ENCODE assay signal across 18 cellular contexts in the genomic region with DNA sequence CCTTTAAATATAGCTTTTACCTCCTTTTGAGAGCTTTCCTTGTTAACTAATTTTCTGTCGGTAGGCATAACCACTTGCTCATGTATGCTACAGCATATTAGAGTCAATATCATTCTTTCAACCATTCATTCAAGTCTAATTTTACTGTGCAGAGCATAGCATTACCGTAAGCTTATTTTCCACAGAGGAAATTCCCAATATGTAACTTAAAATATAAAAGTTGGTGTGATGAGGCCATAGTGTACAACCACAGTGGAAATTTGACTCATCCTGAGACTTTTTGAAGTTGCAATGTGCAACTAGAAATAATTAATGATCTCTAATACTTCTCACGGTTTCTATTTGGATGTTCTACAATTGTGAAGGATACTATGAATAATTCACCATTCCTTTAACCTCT.
A peak's percentile ranks its signal among the peaks of the same experiment; 100 is the strongest.
DNase-seq lines count a peak whose midpoint lies in the region; ATAC-seq and TF ChIP-seq lines count a peak whose summit lies in the region.
"Had no signal": no experiment of that assay in that cellular context is flagged by ENCODE, and none has a peak within 500 bp of the region (broad histone marks: within the 10 kb centered on the region; RNA-seq: fewer than 3 reads in every experiment).

No MANE protein-coding gene starts in this region.

- H3K27me3 Mint-ChIP-seq in natural killer cell treated with Interleukin-12 subunit alpha and Interleukin-12 subunit beta and Interleukin-15 and Interleukin-18, amount 100 ng/mL, for 72 hours: no peaks in the 10 kb centered on the region
- H3K27me3 Mint-ChIP-seq in natural killer cell (ENCODE audit: low read depth in 2 of 2) (no peaks in the 10 kb centered on the region), T-helper 17 cell (no peaks in the 10 kb centered on the region)

- no peaks in the 10 kb centered on the region for H3K27me3 ChIP-seq in transverse colon
- H3K27me3 ChIP-seq: breast epithelium, MG63, SJSA1, thyroid gland had no signal

- H3K27ac Mint-ChIP-seq in natural killer cell treated with Interleukin-12 subunit alpha and Interleukin-12 subunit beta and Interleukin-15 and Interleukin-18, amount 100 ng/mL, for 72 hours: peak overlapping the region; percentile 45 to 80
- H3K27ac Mint-ChIP-seq in natural killer cell (no peak overlapping the region), T-helper 17 cell (peak overlapping the region; percentile 90)

- no peak for DNase-seq in natural killer cell treated with Interleukin-12 subunit alpha and Interleukin-12 subunit beta and Interleukin-15 and Interleukin-18, amount 100 ng/mL, for 72 hours (ENCODE audit: low spot score)
- DNase-seq in natural killer cell: no peak
- no peak for DNase-seq in T-helper 17 cell
- no peak for DNase-seq in transverse colon
- no peak for DNase-seq in T-helper 2 cell
- no peak for DNase-seq in NCI-H82 treated with DMSO at 0.1 percent for 48 hours (lab: John Stamatoyannopoulos, UW; ENCODE audit: unreplicated experiment)
- DNase-seq: activated gamma-delta T cell treated with Interleukin-2 at 50 U/mL for 16 hours; MG63; NCI-H1694; NCI-H446 treated with DMSO at 0.1 percent for 48 hours; stimulated activated CD4-positive, alpha-beta T cell treated with anti-CD3 and anti-CD28 coated beads, Interleukin-4, amount 100 ng/mL, for 1 hour; T-helper 9 cell; thyroid gland had no signal

- ATAC-seq in natural killer cell treated with Interleukin-12 subunit alpha and Interleukin-12 subunit beta and Interleukin-15 and Interleukin-18, amount 100 ng/mL, for 72 hours: peak in 1 of 2 donors; percentile 48
- ATAC-seq in natural killer cell (no peak), HG02610 (IDR thresholded peaks at IDR 0.05; ENCODE audit: unreplicated experiment) (peak; percentile 53), T-helper 17 cell (no peak), HG02852 (IDR thresholded peaks at IDR 0.05; ENCODE audit: unreplicated experiment) (no peak)
- ATAC-seq: HepG2 had no signal

- H3K4me3 ChIP-seq in transverse colon: no peak overlapping the region
- H3K4me3 ChIP-seq: breast epithelium, MG63, SJSA1, thyroid gland had no signal

- TF ChIP-seq EP300 in transverse colon (IDR thresholded peaks at IDR 0.05; ENCODE audit: low read depth): no peak

- 64 to 80% methylated on average over 3 of the region's 3 CpGs for WGBS in transverse colon (ENCODE audit: low coverage in 1 of 2), 2 donors

- TF ChIP-seq CTCF in natural killer cell (IDR thresholded peaks at IDR 0.05): no peak
- no peak for TF ChIP-seq CTCF in transverse colon (IDR thresholded peaks at IDR 0.05)

- H3K27ac ChIP-seq in transverse colon: peak overlapping the region in 3 of 4 donors; percentile 79 to 86 (median 80)
- H3K27ac ChIP-seq: breast epithelium, SJSA1, thyroid gland had no signal

- in situ Hi-C loops in transverse colon (cut with MboI; ENCODE audit: low pct_ligation_motif_present in 1 of 4, low pct_unique_long_range_greater_than_20kb in 1 of 4, low sequenced_read_pairs in 3 of 4): loop anchor here in 1 of 4 donors (10.0 kb wide), 1 partner anchor 81 kb away; a partner anchor contains a TSS

- TF ChIP-seq POLR2A in transverse colon (IDR thresholded peaks at IDR 0.05): no peak

- H3K9me3 ChIP-seq in T-helper 17 cell (ENCODE audit: control insufficient read depth, low read length, poor library complexity, severe bottlenecking) (no peaks in the 10 kb centered on the region), transverse colon (no peaks in the 10 kb centered on the region)
- H3K9me3 ChIP-seq: breast epithelium, MG63, SJSA1, thyroid gland had no signal

- H3K36me3 Mint-ChIP-seq in natural killer cell treated with Interleukin-12 subunit alpha and Interleukin-12 subunit beta and Interleukin-15 and Interleukin-18, amount 100 ng/mL, for 72 hours: no peaks in the 10 kb centered on the region
- H3K36me3 Mint-ChIP-seq in natural killer cell (no peaks in the 10 kb centered on the region), T-helper 17 cell (ENCODE audit: low read depth) (peaks cover 2% of the 10 kb centered on the region)

- peaks cover 25 to 40% of the 10 kb centered on the region in 2 donors for H3K4me1 Mint-ChIP-seq in natural killer cell treated with Interleukin-12 subunit alpha and Interleukin-12 subunit beta and Interleukin-15 and Interleukin-18, amount 100 ng/mL, for 72 hours (ENCODE audit: low read depth in 2 of 2)
- H3K4me1 Mint-ChIP-seq in natural killer cell (no peaks in the 10 kb centered on the region), T-helper 17 cell (peaks cover 33% of the 10 kb centered on the region)

- H3K9me3 Mint-ChIP-seq in natural killer cell treated with Interleukin-12 subunit alpha and Interleukin-12 subunit beta and Interleukin-15 and Interleukin-18, amount 100 ng/mL, for 72 hours: no peaks in the 10 kb centered on the region
- H3K9me3 Mint-ChIP-seq in natural killer cell: no peaks in the 10 kb centered on the region

- peak overlapping the region; percentile 27 for H3K4me3 Mint-ChIP-seq in natural killer cell treated with Interleukin-12 subunit alpha and Interleukin-12 subunit beta and Interleukin-15 and Interleukin-18, amount 100 ng/mL, for 72 hours
- H3K4me3 Mint-ChIP-seq in natural killer cell (no peak overlapping the region), T-helper 17 cell (no peak overlapping the region)

- intact Hi-C loops in natural killer cell (cut with micrococcal nuclease): no loop called here
- intact Hi-C loops in transverse colon (cut with DNase I; ENCODE audit: low total_unique reads): no loop called here

- peaks cover 0 to 44% (median 19%) of the 10 kb centered on the region in 4 donors for H3K4me1 ChIP-seq in transverse colon
- H3K4me1 ChIP-seq: breast epithelium, SJSA1 had no signal

- no peaks in the 10 kb centered on the region for H3K36me3 ChIP-seq in transverse colon
- H3K36me3 ChIP-seq: breast epithelium, MG63, SJSA1, thyroid gland had no signal

Comparison
In these comparisons a context has a peak if more than half of its experiments do, and no peak if none do; other contexts are left out.
1. H3K27ac Mint-ChIP-seq: peak in natural killer cell treated with Interleukin-12 subunit alpha and Interleukin-12 subunit beta and Interleukin-15 and Interleukin-18, amount 100 ng/mL, for 72 hours (2 of 2) and T-helper 17 cell (single experiment); none in natural killer cell (0 of 2).